1 cellular context compared by ENCODE assay signal in the genomic region with DNA sequence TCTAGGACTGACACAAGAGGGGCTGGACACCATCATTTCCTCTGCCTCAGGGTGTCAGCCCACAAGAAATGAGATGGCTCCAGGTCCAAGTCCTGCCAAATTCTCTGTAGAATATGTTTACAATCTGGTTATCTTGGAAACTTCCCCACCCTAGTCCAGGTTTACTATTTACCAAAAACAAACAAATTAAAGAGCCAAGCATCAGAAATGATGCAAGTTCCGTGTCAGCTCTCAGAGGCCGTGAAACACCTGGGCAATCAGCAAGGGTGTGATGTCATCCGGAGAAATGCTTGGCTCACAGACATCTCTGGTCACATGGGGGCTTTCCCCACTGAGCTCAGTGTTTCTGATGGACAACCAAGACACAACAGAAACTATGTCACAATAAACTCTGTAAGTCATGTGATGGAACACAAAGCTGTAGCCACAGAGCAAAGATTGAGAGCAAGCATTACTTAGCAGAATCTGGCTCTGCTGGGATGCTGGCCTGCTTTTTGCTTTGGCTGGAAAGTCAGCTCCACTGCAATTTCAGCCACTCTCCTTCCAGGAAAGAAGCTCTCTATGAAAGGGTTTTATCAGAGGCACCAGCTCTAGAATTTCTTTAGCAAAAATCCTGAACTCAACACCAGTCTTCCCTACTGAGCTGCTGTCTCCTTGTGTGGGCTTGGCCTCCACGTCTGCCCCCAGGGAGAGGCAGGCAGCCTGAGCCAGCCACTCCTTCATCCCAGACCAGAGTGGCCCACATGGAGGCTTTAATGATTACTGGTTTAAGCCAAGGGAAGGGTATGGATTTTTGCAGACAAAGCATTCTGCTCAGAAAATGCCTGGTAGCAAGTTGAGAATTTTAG.
TF ChIP-seq lines count a peak whose summit lies in the region.

No MANE protein-coding gene starts in this region.

TF ChIP-seq in K562, 482 proteins besides CTCF, POLR2A, EP300 and RAD21 (continued from another document):
- TF ChIP-seq IRF9 (tag; IDR thresholded peaks at IDR 0.05) (peak; percentile 77), MAFK (IDR thresholded peaks at IDR 0.05; ENCODE audit: low read length) (peak; percentile 59), CREB1 (IDR thresholded peaks at IDR 0.05) (0 out of 2 replicates have a peak, but pooled peaks have one; percentile 18), CREB1 (CRISPR knock-in tag; IDR thresholded peaks at IDR 0.05) (peak; percentile 64; the same call in 1 of the 2 replicates), HIVEP1 (CRISPR knock-in tag; IDR thresholded peaks at IDR 0.05) (peak; percentile 88), TOE1 (IDR thresholded peaks at IDR 0.05; ENCODE audit: borderline replicate concordance) (peak; percentile 93), TOE1 (CRISPR knock-in tag; IDR thresholded peaks at IDR 0.05; ENCODE audit: borderline replicate concordance, low read depth) (no peak), NBN (IDR thresholded peaks at IDR 0.05; ENCODE audit: low read depth) (peak; percentile 65; the same call in 1 of the 2 replicates), NFE2 (IDR thresholded peaks at IDR 0.05; ENCODE audit: low read depth) (peak; percentile 68), PBX2 (CRISPR knock-in tag; IDR thresholded peaks at IDR 0.05; ENCODE audit: low read depth) (no peak; the same call in 1 of the 2 replicates), PBX2 (tag; conservative IDR thresholded peaks at IDR 0.05; ENCODE audit: low read depth) (peak; percentile 84), HDAC8 (tag; IDR thresholded peaks at IDR 0.05) (0 out of 2 replicates have a peak, but pooled peaks have one; percentile 44)
- TF ChIP-seq, protein P1, sequence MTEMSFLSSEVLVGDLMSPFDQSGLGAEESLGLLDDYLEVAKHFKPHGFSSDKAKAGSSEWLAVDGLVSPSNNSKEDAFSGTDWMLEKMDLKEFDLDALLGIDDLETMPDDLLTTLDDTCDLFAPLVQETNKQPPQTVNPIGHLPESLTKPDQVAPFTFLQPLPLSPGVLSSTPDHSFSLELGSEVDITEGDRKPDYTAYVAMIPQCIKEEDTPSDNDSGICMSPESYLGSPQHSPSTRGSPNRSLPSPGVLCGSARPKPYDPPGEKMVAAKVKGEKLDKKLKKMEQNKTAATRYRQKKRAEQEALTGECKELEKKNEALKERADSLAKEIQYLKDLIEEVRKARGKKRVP (CRISPR knock-in tag; IDR thresholded peaks at IDR 0.05), result peak; percentile 95
